ENCODE assay signal across 8 cellular contexts in genomic region chr10:119872860-119873671, GRCh38. TPM values are rescaled to one million over a fixed set of nuclear protein-coding genes. Genes with fewer than 3 reads are reported as not detected.
DNase-seq lines count a peak whose midpoint lies in the region; ATAC-seq and TF ChIP-seq lines count a peak whose summit lies in the region.

No MANE protein-coding gene starts in this region.

- ATAC-seq in GM21390 (IDR thresholded peaks at IDR 0.05; ENCODE audit: unreplicated experiment) (peak; percentile 87), esophagus mucosa (peak; percentile 97)

- peak overlapping the region; percentile 79 for H3K9ac ChIP-seq in HUES48 (ENCODE audit: low read depth, low read length)

- H3K27ac Mint-ChIP-seq in Calu3 (ENCODE audit: unreplicated experiment), result peak overlapping the region; percentile 47

- BruUV-seq in Calu3 (replicated peaks; lab: Mats Ljungman, UMichigan) (no TSS peak), OCI-LY7 (replicated peaks; lab: Mats Ljungman, UMichigan) (no TSS peak)

- POLR2A ChIA-PET in OCI-LY7 (lab: Charles Lee), result interaction anchor here (0.5 to 3.6 kb wide), 14 partner anchors 8 to 278 kb away, joined by 3 to 39 read pairs (median 4); partner anchors contain the start of genes INPP5F and SEC23IP

- H4K20me1 ChIP-seq in OCI-LY7 (ENCODE audit: insufficient read depth, low read length), result peaks cover 25% of the 10 kb centered on the region

- H3K4me3 ChIP-seq in HUES48 (ENCODE audit: low read depth, low read length) (peak overlapping the region; percentile 73), OCI-LY7 (ENCODE audit: low read depth, low read length, poor library complexity, severe bottlenecking) (peak overlapping the region; percentile 87), muscle layer of duodenum (ENCODE audit: low read depth in 1 of 2, low read length in 2 of 2) (peak overlapping the region; percentile 80 to 92)

- H3K9me3 ChIP-seq in HUES48 (ENCODE audit: control insufficient read depth, insufficient read depth, low read length) (no peaks in the 10 kb centered on the region), OCI-LY7 (ENCODE audit: low read length) (no peaks in the 10 kb centered on the region), muscle layer of duodenum (ENCODE audit: control insufficient read depth in 1 of 2, low read length in 2 of 2) (no peaks in the 10 kb centered on the region)

- H3K4me3 Mint-ChIP-seq in Calu3 (ENCODE audit: low read depth, unreplicated experiment), result peak overlapping the region; percentile 86

- no peaks in the 10 kb centered on the region for H3K27me3 Mint-ChIP-seq in Calu3 (ENCODE audit: unreplicated experiment)

- peaks cover 20% of the 10 kb centered on the region for H3K36me3 Mint-ChIP-seq in Calu3 (ENCODE audit: insufficient read depth, unreplicated experiment)

- H3K4me2 ChIP-seq in OCI-LY7 (ENCODE audit: low read length), result peak overlapping the region; percentile 84

- DNase-seq in Calu3 (peak; percentile 80), OCI-LY7 (ENCODE audit: low spot score) (peak; percentile 91)
- peak; percentile 92 for DNase-seq in activated T-cell treated with anti-CD3 and anti-CD28 coated beads, Interleukin-2, amount 50 U/mL, for 1 hour
- DNase-seq in stimulated activated CD8-positive, alpha-beta memory T cell treated with anti-CD3 and anti-CD28 coated beads, Interleukin-7, amount 100 ng/mL, for 24 hours (ENCODE audit: low read depth), result peak; percentile 67

- H3K36me3 ChIP-seq in HUES48 (ENCODE audit: control insufficient read depth, insufficient read depth, low read length), result no peaks in the 10 kb centered on the region
- no peaks in the 10 kb centered on the region for H3K36me3 ChIP-seq in OCI-LY7 (ENCODE audit: insufficient read depth, low read length)
- H3K36me3 ChIP-seq in muscle layer of duodenum (ENCODE audit: control insufficient read depth in 1 of 2, insufficient read depth in 2 of 2, low read length in 2 of 2), result no peaks in the 10 kb centered on the region

- TF ChIP-seq CTCF in Calu3 (IDR thresholded peaks at IDR 0.05; ENCODE audit: unreplicated experiment) (no peak), OCI-LY7 (conservative IDR thresholded peaks at IDR 0.05; ENCODE audit: low read length) (no peak)

- no peaks in the 10 kb centered on the region for H3K9me2 ChIP-seq in OCI-LY7 (ENCODE audit: insufficient read depth, low read length)

- peaks cover 19% of the 10 kb centered on the region for H3K4me1 Mint-ChIP-seq in Calu3 (ENCODE audit: low read depth, unreplicated experiment)

- CTCF ChIA-PET in Calu3 (lab: Charles Lee) (interaction anchor here (1.1 to 1.3 kb wide), 2 partner anchors 10 to 19 kb away, joined by 3 to 7 read pairs; partner anchors contain the start of gene SEC23IP), OCI-LY7 (lab: Charles Lee; ENCODE audit: unreplicated experiment) (no interaction called here)

- peaks cover 42% of the 10 kb centered on the region for H3K79me2 ChIP-seq in OCI-LY7 (ENCODE audit: insufficient read depth, low read depth, low read length)

- peak overlapping the region; percentile 85 for H2AFZ ChIP-seq in OCI-LY7 (ENCODE audit: low read length)

- peak overlapping the region; percentile 77 for H3K27ac ChIP-seq in HUES48 (ENCODE audit: low read depth, low read length)
- H3K27ac ChIP-seq in OCI-LY7 (ENCODE audit: low read depth, low read length, poor library complexity, severe bottlenecking), result peak overlapping the region; percentile 61
- peak overlapping the region; percentile 90 for H3K27ac ChIP-seq in muscle layer of duodenum (ENCODE audit: low read length)

- H3K27me3 ChIP-seq in HUES48 (ENCODE audit: control insufficient read depth, insufficient read depth, low read length) (no peaks in the 10 kb centered on the region), muscle layer of duodenum (ENCODE audit: low read depth, low read length) (no peaks in the 10 kb centered on the region)

- intact Hi-C loops in Calu3 (cut with micrococcal nuclease; ENCODE audit: unreplicated experiment), result no loop called here
- intact Hi-C loops in OCI-LY7 (cut with micrococcal nuclease; ENCODE audit: unreplicated experiment), result loop anchor here (1.0 kb wide), 2 partner anchors 19 to 148 kb away; partner anchors contain the start of gene SEC23IP

- no peaks in the 10 kb centered on the region for H3K9me3 Mint-ChIP-seq in Calu3 (ENCODE audit: low read depth, unreplicated experiment)

- peaks cover 17% of the 10 kb centered on the region for H3K4me1 ChIP-seq in HUES48 (ENCODE audit: control insufficient read depth, insufficient read depth, low read length)
- peaks cover 25% of the 10 kb centered on the region for H3K4me1 ChIP-seq in OCI-LY7 (ENCODE audit: insufficient read depth, low read length, poor library complexity, severe bottlenecking)
- H3K4me1 ChIP-seq in muscle layer of duodenum (ENCODE audit: control insufficient read depth in 1 of 2, insufficient read depth in 2 of 2, low read length in 2 of 2), result peaks cover 15 to 23% of the 10 kb centered on the region in 2 donors

RNA-seq across cellular contexts. Expression of gene MCMBP, which starts 0.4 kb away (rescaled TPM):
- total RNA-seq in Calu3 (2022) (38.1 and 40.3 TPM in 2 replicates), OCI-LY7 (2022) (77.5 and 78.1 TPM in 2 replicates), esophagus mucosa (36.8 TPM)
- total RNA-seq in OCI-LY7 (2014; rRNA removed; shearing (Covaris generic)), result 49.9 and 53.8 TPM in 2 replicates

RNA-seq across cellular contexts. Expression of gene SEC23IP, which starts 19.5 kb away (rescaled TPM):
- total RNA-seq in Calu3 (2022) (42.1 and 51.7 TPM in 2 replicates), OCI-LY7 (2022) (60.3 and 61.3 TPM in 2 replicates), esophagus mucosa (30.8 TPM)
- 19.9 and 21.4 TPM in 2 replicates for total RNA-seq in OCI-LY7 (2014; rRNA removed; shearing (Covaris generic))

Comparison
In these comparisons a context has a peak if more than half of its experiments do, and no peak if none do; other contexts are left out.
1. Peak in every context shown above with its lines: DNase-seq, ATAC-seq, H3K4me3 ChIP-seq and H3K27ac ChIP-seq.